8 cellular contexts compared by ENCODE assay signal in the genomic region with DNA sequence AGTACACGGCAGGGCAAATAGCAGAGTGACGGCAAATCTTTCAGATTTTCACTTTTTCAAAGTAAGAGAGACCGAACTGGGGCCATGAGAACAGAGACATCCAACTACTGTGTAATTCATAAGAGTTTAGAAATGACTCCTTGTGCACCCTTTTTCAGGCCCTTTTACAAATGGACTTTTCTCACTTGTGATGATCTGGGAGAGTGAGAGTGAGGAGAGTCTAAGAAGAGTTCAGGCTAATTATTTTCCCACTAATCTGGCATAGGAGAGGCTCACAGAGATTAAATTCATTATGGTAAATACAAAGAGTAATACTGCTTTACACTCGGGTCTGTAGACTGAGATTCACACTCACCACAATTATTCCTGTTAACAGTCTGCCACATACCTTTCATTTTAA. TPM values are rescaled to one million over a fixed set of nuclear protein-coding genes. Genes with fewer than 3 reads are reported as not detected.
DNase-seq lines count a peak whose midpoint lies in the region; ATAC-seq and TF ChIP-seq lines count a peak whose summit lies in the region.

No MANE protein-coding gene starts in this region.

- H3K4me1 ChIP-seq in heart left ventricle (peaks cover 0 to 52% (median 25%) of the 10 kb centered on the region in 12 donors), liver (ENCODE audit: control insufficient read depth in 4 of 4, insufficient read depth in 4 of 4, low read length in 3 of 4) (peaks cover 1 to 62% (median 39%) of the 10 kb centered on the region in 4 donors)

- H3K27me3 Mint-ChIP-seq in type B pancreatic cell, result no peaks in the 10 kb centered on the region

- no peak for TF ChIP-seq CTCF in heart left ventricle (IDR thresholded peaks at IDR 0.05)
- TF ChIP-seq CTCF in liver (IDR thresholded peaks at IDR 0.05; ENCODE audit: low read depth, low read length, missing input control), result no peak
- TF ChIP-seq CTCF in type B pancreatic cell (conservative IDR thresholded peaks at IDR 0.05), result no peak

- H3K27me3 ChIP-seq in heart left ventricle (no peaks in the 10 kb centered on the region), liver (ENCODE audit: control insufficient read depth in 4 of 4, insufficient read depth in 4 of 4, low read length in 3 of 4) (no peaks in the 10 kb centered on the region)

- intact Hi-C loops in heart left ventricle (cut with DNase I), result no loop called here
- intact Hi-C loops in left ventricle myocardium superior (cut with micrococcal nuclease), result no loop called here

- H3K36me3 ChIP-seq in heart left ventricle (peaks cover 0 to 20% (median 11%) of the 10 kb centered on the region in 9 donors), liver (ENCODE audit: control insufficient read depth in 4 of 4, insufficient read depth in 3 of 4, low read depth in 1 of 4, low read length in 3 of 4) (peaks cover 0 to 10% (median 2%) of the 10 kb centered on the region in 4 donors)

- H3K9me3 ChIP-seq in heart left ventricle, result no peaks in the 10 kb centered on the region
- H3K9me3 ChIP-seq in liver (ENCODE audit: control insufficient read depth in 4 of 4, low read length in 3 of 4), result no peaks in the 10 kb centered on the region

- DNase-seq in heart left ventricle (no peak), left ventricle myocardium superior (no peak), type B pancreatic cell (ENCODE audit: extremely low spot score, unreplicated experiment) (no peak), hypothalamus (lab: John Stamatoyannopoulos, UW) (no peak)
- DNase-seq in activated naive CD4-positive, alpha-beta T cell treated with anti-CD3 and anti-CD28 coated beads, Interleukin-2, amount 50 U/mL, for 72 hours (ENCODE audit: low spot score in 2 of 2), result no peak

- TF ChIP-seq POLR2A in heart left ventricle (IDR thresholded peaks at IDR 0.05), result no peak

- WGBS in heart left ventricle, 4 donors, result 78 to 87% (median 83%) methylated on average over 4 of the region's 4 CpGs
- 31% methylated on average over 4 of the region's 4 CpGs for WGBS in liver

- peak overlapping the region; percentile 27 to 40 for H3K9ac ChIP-seq in liver (ENCODE audit: low read depth in 1 of 2, low read length in 2 of 2)

- no peak for ATAC-seq in heart left ventricle
- no peak for ATAC-seq in left ventricle myocardium superior
- no peak for ATAC-seq in activated naive CD4-positive, alpha-beta T cell treated with anti-CD3 and anti-CD28 coated beads, Interleukin-2, amount 50 U/mL, for 72 hours
- no peak for ATAC-seq in HG02938 (IDR thresholded peaks at IDR 0.05; ENCODE audit: unreplicated experiment)
- ATAC-seq in GM19467 (IDR thresholded peaks at IDR 0.05; ENCODE audit: unreplicated experiment), result no peak

- H3K4me3 ChIP-seq in heart left ventricle (peak overlapping the region in 8 of 12 donors; percentile 63 to 99 (median 88)), liver (ENCODE audit: low read depth in 1 of 3, low read length in 3 of 3) (peak overlapping the region in 1 of 3 donors; percentile 41)

- TF ChIP-seq RAD21 in liver (IDR thresholded peaks at IDR 0.05), result no peak

- peaks cover 41% of the 10 kb centered on the region for H3K4me1 Mint-ChIP-seq in type B pancreatic cell (ENCODE audit: unreplicated experiment)

- peak overlapping the region; percentile 97 for H3K4me3 Mint-ChIP-seq in type B pancreatic cell

- peak overlapping the region; percentile 92 to 95 for H3K27ac Mint-ChIP-seq in activated naive CD4-positive, alpha-beta T cell treated with anti-CD3 and anti-CD28 coated beads, Interleukin-2, amount 50 U/mL, for 72 hours
- peak overlapping the region; percentile 85 for H3K27ac Mint-ChIP-seq in type B pancreatic cell

- H3K27ac ChIP-seq in heart left ventricle (peak overlapping the region in 9 of 12 donors; percentile 50 to 93 (median 92)), liver (ENCODE audit: low read depth in 1 of 2, low read length in 2 of 2) (peak overlapping the region; percentile 77 to 85)

- H3K9me3 Mint-ChIP-seq in activated naive CD4-positive, alpha-beta T cell treated with anti-CD3 and anti-CD28 coated beads, Interleukin-2, amount 50 U/mL, for 72 hours, result no peaks in the 10 kb centered on the region
- no peaks in the 10 kb centered on the region for H3K9me3 Mint-ChIP-seq in type B pancreatic cell

- peaks cover 14 to 22% of the 10 kb centered on the region in 2 donors for H3K36me3 Mint-ChIP-seq in activated naive CD4-positive, alpha-beta T cell treated with anti-CD3 and anti-CD28 coated beads, Interleukin-2, amount 50 U/mL, for 72 hours
- peaks cover 22% of the 10 kb centered on the region for H3K36me3 Mint-ChIP-seq in type B pancreatic cell

TF ChIP-seq in liver, 16 proteins besides CTCF, POLR2A, EP300 and RAD21 (continues in another document):
- TF ChIP-seq TAF1 (conservative IDR thresholded peaks at IDR 0.05) (no peak), SP1 (IDR thresholded peaks at IDR 0.05) (no peak), FOXA1 (IDR thresholded peaks at IDR 0.05) (no peak), NR2F2 (IDR thresholded peaks at IDR 0.05) (no peak), GABPA (IDR thresholded peaks at IDR 0.05 in 1 of 2, conservative IDR thresholded peaks at IDR 0.05 in 1 of 2) (no peak), EGR1 (IDR thresholded peaks at IDR 0.05; ENCODE audit: low read depth in 2 of 2) (no peak), HNF4G (IDR thresholded peaks at IDR 0.05) (no peak), YY1 (IDR thresholded peaks at IDR 0.05) (no peak), RXRA (IDR thresholded peaks at IDR 0.05) (no peak)
- TF ChIP-seq, protein P1, sequence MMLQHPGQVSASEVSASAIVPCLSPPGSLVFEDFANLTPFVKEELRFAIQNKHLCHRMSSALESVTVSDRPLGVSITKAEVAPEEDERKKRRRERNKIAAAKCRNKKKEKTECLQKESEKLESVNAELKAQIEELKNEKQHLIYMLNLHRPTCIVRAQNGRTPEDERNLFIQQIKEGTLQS (IDR thresholded peaks at IDR 0.05), result no peak
- TF ChIP-seq, protein P2, sequence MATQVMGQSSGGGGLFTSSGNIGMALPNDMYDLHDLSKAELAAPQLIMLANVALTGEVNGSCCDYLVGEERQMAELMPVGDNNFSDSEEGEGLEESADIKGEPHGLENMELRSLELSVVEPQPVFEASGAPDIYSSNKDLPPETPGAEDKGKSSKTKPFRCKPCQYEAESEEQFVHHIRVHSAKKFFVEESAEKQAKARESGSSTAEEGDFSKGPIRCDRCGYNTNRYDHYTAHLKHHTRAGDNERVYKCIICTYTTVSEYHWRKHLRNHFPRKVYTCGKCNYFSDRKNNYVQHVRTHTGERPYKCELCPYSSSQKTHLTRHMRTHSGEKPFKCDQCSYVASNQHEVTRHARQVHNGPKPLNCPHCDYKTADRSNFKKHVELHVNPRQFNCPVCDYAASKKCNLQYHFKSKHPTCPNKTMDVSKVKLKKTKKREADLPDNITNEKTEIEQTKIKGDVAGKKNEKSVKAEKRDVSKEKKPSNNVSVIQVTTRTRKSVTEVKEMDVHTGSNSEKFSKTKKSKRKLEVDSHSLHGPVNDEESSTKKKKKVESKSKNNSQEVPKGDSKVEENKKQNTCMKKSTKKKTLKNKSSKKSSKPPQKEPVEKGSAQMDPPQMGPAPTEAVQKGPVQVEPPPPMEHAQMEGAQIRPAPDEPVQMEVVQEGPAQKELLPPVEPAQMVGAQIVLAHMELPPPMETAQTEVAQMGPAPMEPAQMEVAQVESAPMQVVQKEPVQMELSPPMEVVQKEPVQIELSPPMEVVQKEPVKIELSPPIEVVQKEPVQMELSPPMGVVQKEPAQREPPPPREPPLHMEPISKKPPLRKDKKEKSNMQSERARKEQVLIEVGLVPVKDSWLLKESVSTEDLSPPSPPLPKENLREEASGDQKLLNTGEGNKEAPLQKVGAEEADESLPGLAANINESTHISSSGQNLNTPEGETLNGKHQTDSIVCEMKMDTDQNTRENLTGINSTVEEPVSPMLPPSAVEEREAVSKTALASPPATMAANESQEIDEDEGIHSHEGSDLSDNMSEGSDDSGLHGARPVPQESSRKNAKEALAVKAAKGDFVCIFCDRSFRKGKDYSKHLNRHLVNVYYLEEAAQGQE (IDR thresholded peaks at IDR 0.05), result no peak
- TF ChIP-seq, protein P3, sequence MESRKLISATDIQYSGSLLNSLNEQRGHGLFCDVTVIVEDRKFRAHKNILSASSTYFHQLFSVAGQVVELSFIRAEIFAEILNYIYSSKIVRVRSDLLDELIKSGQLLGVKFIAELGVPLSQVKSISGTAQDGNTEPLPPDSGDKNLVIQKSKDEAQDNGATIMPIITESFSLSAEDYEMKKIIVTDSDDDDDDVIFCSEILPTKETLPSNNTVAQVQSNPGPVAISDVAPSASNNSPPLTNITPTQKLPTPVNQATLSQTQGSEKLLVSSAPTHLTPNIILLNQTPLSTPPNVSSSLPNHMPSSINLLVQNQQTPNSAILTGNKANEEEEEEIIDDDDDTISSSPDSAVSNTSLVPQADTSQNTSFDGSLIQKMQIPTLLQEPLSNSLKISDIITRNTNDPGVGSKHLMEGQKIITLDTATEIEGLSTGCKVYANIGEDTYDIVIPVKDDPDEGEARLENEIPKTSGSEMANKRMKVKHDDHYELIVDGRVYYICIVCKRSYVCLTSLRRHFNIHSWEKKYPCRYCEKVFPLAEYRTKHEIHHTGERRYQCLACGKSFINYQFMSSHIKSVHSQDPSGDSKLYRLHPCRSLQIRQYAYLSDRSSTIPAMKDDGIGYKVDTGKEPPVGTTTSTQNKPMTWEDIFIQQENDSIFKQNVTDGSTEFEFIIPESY (IDR thresholded peaks at IDR 0.05), result no peak

RNA-seq across cellular contexts. Expression of a gene that starts 0.9 kb away (rescaled TPM):
- total RNA-seq in heart left ventricle (100 to 1,000 TPM in 1 of 9 donors, 10 to 100 TPM in 8; 52.3 to 109 (median 78.3) TPM), left ventricle myocardium superior (85.4 TPM), liver (10 to 100 TPM; 74.2 to 93.7 TPM), type B pancreatic cell (ENCODE audit: low replicate concordance) (214 and 226 TPM in 2 replicates)
- polyA plus RNA-seq in heart left ventricle (10 to 100 TPM; 45.5 to 65.3 TPM), liver (10 to 100 TPM; 30.9 to 73.9 TPM)
- 100 to 1,000 TPM; 132 to 326 TPM for total RNA-seq in activated naive CD4-positive, alpha-beta T cell treated with anti-CD3 and anti-CD28 coated beads, Interleukin-2, amount 50 U/mL, for 72 hours

RNA-seq across cellular contexts. Expression of a gene that starts 23.4 kb away (rescaled TPM):
- total RNA-seq in heart left ventricle (10 to 100 TPM in 7 of 9 donors, 1 to 10 TPM in 2; 1.6 to 17.1 (median 13.4) TPM), left ventricle myocardium superior (13.9 TPM), liver (1 to 10 TPM; 1.8 to 4.0 TPM), type B pancreatic cell (ENCODE audit: low replicate concordance) (23.0 and 30.4 TPM in 2 replicates)
- polyA plus RNA-seq in heart left ventricle (1 to 10 TPM; 3.8 to 5.7 TPM), liver (10 to 100 TPM in 1 of 2 donors, 1 to 10 TPM in 1; 4.7 to 32.0 TPM)
- total RNA-seq in activated naive CD4-positive, alpha-beta T cell treated with anti-CD3 and anti-CD28 coated beads, Interleukin-2, amount 50 U/mL, for 72 hours, result 10 to 100 TPM; 60.5 to 63.0 TPM

RNA-seq across cellular contexts. Expression of a gene that starts 23.9 kb away (rescaled TPM):
- total RNA-seq in heart left ventricle, result 1 to 10 TPM in 5 of 9 donors, under 1 TPM in 3, not detected in 1; 0.47 to 6.6 (median 1.3) TPM
- under 1 TPM; 0.15 to 0.50 TPM for polyA plus RNA-seq in heart left ventricle
- 0.72 TPM for total RNA-seq in left ventricle myocardium superior
- total RNA-seq in activated naive CD4-positive, alpha-beta T cell treated with anti-CD3 and anti-CD28 coated beads, Interleukin-2, amount 50 U/mL, for 72 hours, result 100 to 1,000 TPM in 1 of 2 donors, 10 to 100 TPM in 1; 76.9 to 119 TPM
- total RNA-seq in liver, result 10 to 100 TPM in 1 of 2 donors, under 1 TPM in 1; 0.33 to 48.5 TPM
- 1 to 10 TPM; 1.0 to 3.7 TPM for polyA plus RNA-seq in liver
- total RNA-seq in type B pancreatic cell (ENCODE audit: low replicate concordance), result 11.3 and 25.9 TPM in 2 replicates
